In the genomic region with DNA sequence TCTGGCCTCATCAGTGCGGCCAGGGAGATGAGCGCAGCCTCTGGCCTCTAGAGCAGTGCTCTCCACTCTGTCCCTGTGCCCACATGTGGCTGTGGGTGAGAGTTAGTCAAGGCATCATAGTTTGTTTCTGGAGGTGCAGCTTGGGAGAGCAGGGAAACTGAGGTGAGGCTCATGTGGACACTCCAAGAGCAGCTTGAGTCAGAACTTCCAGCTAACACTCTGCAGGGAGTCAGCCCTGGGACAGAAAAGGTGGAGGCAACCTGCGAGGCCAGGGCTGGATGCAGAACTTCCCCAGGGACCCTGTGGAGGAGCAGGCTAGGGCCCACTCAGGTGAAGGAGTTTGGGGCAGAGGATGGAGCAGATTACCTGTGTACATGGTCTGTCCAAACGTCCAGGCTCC, we compare ENCODE assay signal across 1 cellular context.
TF ChIP-seq lines count a peak whose summit lies in the region.

No MANE protein-coding gene starts in this region.

TF ChIP-seq in WTC11, 78 proteins besides CTCF, POLR2A, EP300 and RAD21 (continued from another document):
- TF ChIP-seq, protein P1, sequence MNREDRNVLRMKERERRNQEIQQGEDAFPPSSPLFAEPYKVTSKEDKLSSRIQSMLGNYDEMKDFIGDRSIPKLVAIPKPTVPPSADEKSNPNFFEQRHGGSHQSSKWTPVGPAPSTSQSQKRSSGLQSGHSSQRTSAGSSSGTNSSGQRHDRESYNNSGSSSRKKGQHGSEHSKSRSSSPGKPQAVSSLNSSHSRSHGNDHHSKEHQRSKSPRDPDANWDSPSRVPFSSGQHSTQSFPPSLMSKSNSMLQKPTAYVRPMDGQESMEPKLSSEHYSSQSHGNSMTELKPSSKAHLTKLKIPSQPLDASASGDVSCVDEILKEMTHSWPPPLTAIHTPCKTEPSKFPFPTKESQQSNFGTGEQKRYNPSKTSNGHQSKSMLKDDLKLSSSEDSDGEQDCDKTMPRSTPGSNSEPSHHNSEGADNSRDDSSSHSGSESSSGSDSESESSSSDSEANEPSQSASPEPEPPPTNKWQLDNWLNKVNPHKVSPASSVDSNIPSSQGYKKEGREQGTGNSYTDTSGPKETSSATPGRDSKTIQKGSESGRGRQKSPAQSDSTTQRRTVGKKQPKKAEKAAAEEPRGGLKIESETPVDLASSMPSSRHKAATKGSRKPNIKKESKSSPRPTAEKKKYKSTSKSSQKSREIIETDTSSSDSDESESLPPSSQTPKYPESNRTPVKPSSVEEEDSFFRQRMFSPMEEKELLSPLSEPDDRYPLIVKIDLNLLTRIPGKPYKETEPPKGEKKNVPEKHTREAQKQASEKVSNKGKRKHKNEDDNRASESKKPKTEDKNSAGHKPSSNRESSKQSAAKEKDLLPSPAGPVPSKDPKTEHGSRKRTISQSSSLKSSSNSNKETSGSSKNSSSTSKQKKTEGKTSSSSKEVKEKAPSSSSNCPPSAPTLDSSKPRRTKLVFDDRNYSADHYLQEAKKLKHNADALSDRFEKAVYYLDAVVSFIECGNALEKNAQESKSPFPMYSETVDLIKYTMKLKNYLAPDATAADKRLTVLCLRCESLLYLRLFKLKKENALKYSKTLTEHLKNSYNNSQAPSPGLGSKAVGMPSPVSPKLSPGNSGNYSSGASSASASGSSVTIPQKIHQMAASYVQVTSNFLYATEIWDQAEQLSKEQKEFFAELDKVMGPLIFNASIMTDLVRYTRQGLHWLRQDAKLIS (CRISPR knock-in tag; IDR thresholded peaks at IDR 0.05; ENCODE audit: borderline replicate concordance) = no peak
- TF ChIP-seq RORB (CRISPR knock-in tag; IDR thresholded peaks at IDR 0.05) (no peak), FOXP1 (CRISPR knock-in tag; IDR thresholded peaks at IDR 0.05; ENCODE audit: borderline replicate concordance) (no peak), ZNF263 (CRISPR knock-in tag; IDR thresholded peaks at IDR 0.05; ENCODE audit: low read depth) (no peak)
